ENCODE assay signal across 27 cellular contexts in the genomic region with DNA sequence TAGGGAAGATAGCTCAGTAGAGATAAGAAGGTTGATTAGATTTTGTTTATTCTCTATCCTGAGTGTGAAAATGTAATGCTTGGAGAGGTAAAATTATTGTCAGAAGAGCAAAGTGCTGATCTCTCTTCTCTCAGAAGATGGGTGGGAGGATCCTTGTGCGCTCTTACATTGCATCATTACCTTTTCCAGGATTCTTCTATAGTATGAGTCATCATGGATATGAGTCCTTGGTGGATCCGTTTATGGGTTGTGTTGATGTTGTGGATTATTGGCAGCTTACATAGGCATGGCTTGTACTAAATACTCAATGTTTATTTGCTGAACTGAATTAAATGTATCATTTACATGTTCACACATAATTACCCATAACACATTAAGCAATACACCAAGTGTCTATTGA.
A peak's percentile ranks its signal among the peaks of the same experiment; 100 is the strongest.
DNase-seq lines count a peak whose midpoint lies in the region; ATAC-seq, FAIRE-seq and TF ChIP-seq lines count a peak whose summit lies in the region.
"Had no signal": no experiment of that assay in that cellular context is flagged by ENCODE, and none has a peak within 500 bp of the region (broad histone marks: within the 10 kb centered on the region; RNA-seq: fewer than 3 reads in every experiment).

No MANE protein-coding gene starts in this region.

- H3K4me1 ChIP-seq in A549 (no peaks in the 10 kb centered on the region), upper lobe of left lung (no peaks in the 10 kb centered on the region), psoas muscle (no peaks in the 10 kb centered on the region)
- H3K4me1 ChIP-seq: BLaER1, HAP-1, stomach, tibial nerve had no signal

- no peak for TF ChIP-seq RAD21 in A549 (conservative IDR thresholded peaks at IDR 0.05 in 1 of 2, IDR thresholded peaks at IDR 0.05 in 1 of 2)

- 13% methylated on average over 2 of the region's 2 CpGs for WGBS in A549 (ENCODE audit: missing lambda C conversion rate)
- 81 to 82% methylated on average over 2 of the region's 2 CpGs for whole genome bisulfite sequencing in upper lobe of left lung, 2 donors
- WGBS in psoas muscle, 3 donors: 88 to 95% (median 89%) methylated on average over 2 of the region's 2 CpGs

- no peak; a peak in 1 of 6 replicates for ATAC-seq in A549
- ATAC-seq in upper lobe of left lung (ENCODE audit: low FRiP score in 2 of 2): no peak
- no peak for ATAC-seq in psoas muscle
- ATAC-seq: natural killer cell treated with Interleukin-12 subunit alpha and Interleukin-12 subunit beta and Interleukin-15 and Interleukin-18, amount 100 ng/mL, for 72 hours; right cardiac atrium; WTC11 had no signal

- POLR2A ChIA-PET in A549 (lab: Yijun Ruan, JAX): interaction anchor here (0.7 kb wide), 1 partner anchor 1216 kb away, joined by 6 read pairs; no protein-coding TSS in a partner anchor

- TF ChIP-seq EP300 in A549 (IDR thresholded peaks at IDR 0.05) (no peak), upper lobe of left lung (IDR thresholded peaks at IDR 0.05) (no peak)

- H3K36me3 ChIP-seq in upper lobe of left lung: no peaks in the 10 kb centered on the region
- no peaks in the 10 kb centered on the region for H3K36me3 ChIP-seq in psoas muscle (ENCODE audit: insufficient read depth in 1 of 2, low read depth in 1 of 2)
- H3K36me3 ChIP-seq: BLaER1, HAP-1, ovary, stomach, tibial nerve had no signal

- no peak overlapping the region for H3K4me2 ChIP-seq in A549
- H3K4me2 ChIP-seq: BLaER1 had no signal

- CTCF ChIA-PET in A549 (lab: Yijun Ruan, JAX): no interaction called here

- intact Hi-C loops in psoas muscle (cut with DNase I): loop anchor here in 1 of 2 donors (5.0 kb wide), 1 partner anchor 512 kb away; no protein-coding TSS in a partner anchor

- peak; percentile 3 to 8 for DNase-seq in A549 (ENCODE audit: low read depth in 1 of 2, low spot score in 1 of 2)
- DNase-seq in HT1080 (ENCODE audit: low read depth): peak; percentile 74
- DNase-seq in RPMI7951 (ENCODE audit: low read depth): peak; percentile 16
- peak; percentile 25 for DNase-seq in fibroblast of pulmonary artery (ENCODE audit: low read depth)
- no peak for DNase-seq in upper lobe of left lung
- no peak for DNase-seq in psoas muscle
- no peak for DNase-seq in activated CD4-positive, CD25-positive, alpha-beta regulatory T cell treated with anti-CD3 and anti-CD28 coated beads, Interleukin-2, amount 50 U/mL, for 72 hours
- DNase-seq in SKM-1 (lab: John Stamatoyannopoulos, UW; ENCODE audit: unreplicated experiment): no peak
- DNase-seq: activated CD4-positive, alpha-beta T cell treated with anti-CD3 and anti-CD28 coated beads, Interleukin-2, amount 50 U/mL, for 4 hours; activated CD8-positive, alpha-beta memory T cell treated with anti-CD3 and anti-CD28 coated beads, Interleukin-2, amount 50 U/mL, for 48 hours; activated naive CD8-positive, alpha-beta T cell treated with anti-CD3 and anti-CD28 coated beads, Interleukin-2, amount 10 ng/mL, durations not matched to agents 7 days and 5 days; Calu3; endodermal cell; midbrain; MM.1S; NCI-H1436 treated with DMSO at 0.1 percent for 48 hours; ovary; right cardiac atrium; stomach had no signal

- TF ChIP-seq POLR2A in A549 (IDR thresholded peaks at IDR 0.05; ENCODE audit: low read length) (no peak), upper lobe of left lung (IDR thresholded peaks at IDR 0.05) (no peak)

- H3K27ac ChIP-seq in A549 (no peak overlapping the region), upper lobe of left lung (no peak overlapping the region), psoas muscle (no peak overlapping the region)
- H3K27ac ChIP-seq: BLaER1, ovary, SK-N-MC, stomach, tibial nerve had no signal

- no peaks in the 10 kb centered on the region for H3K27me3 ChIP-seq in upper lobe of left lung
- no peaks in the 10 kb centered on the region for H3K27me3 ChIP-seq in psoas muscle (ENCODE audit: insufficient read depth in 3 of 3, low read length in 2 of 3)
- H3K27me3 ChIP-seq: BLaER1, ovary, tibial nerve had no signal

- no peak for FAIRE-seq in A549 (lab: Jason Lieb, UNC)
- FAIRE-seq: colon, GM18507 had no signal

- TF ChIP-seq CTCF in A549 (IDR thresholded peaks at IDR 0.05) (no peak), fibroblast of pulmonary artery (IDR thresholded peaks at IDR 0.05; ENCODE audit: low read length, missing control alignments) (no peak), upper lobe of left lung (IDR thresholded peaks at IDR 0.05) (no peak), psoas muscle (IDR thresholded peaks at IDR 0.05) (no peak)

- H3K9me3 ChIP-seq in A549: no peaks in the 10 kb centered on the region
- no peaks in the 10 kb centered on the region for H3K9me3 ChIP-seq in upper lobe of left lung
- no peaks in the 10 kb centered on the region for H3K9me3 ChIP-seq in psoas muscle
- H3K9me3 ChIP-seq: BLaER1, HAP-1, ovary, stomach, tibial nerve had no signal

- H3K4me3 ChIP-seq in A549 (no peak overlapping the region), fibroblast of pulmonary artery (replicated peaks; ENCODE audit: low read depth, low read length) (no peak overlapping the region), upper lobe of left lung (no peak overlapping the region), psoas muscle (no peak overlapping the region)
- H3K4me3 ChIP-seq: BLaER1, HAP-1, ovary, SK-N-MC, stomach, tibial nerve had no signal

TF ChIP-seq in A549, 52 proteins besides CTCF, POLR2A, EP300 and RAD21:
- TF ChIP-seq EHF (CRISPR knock-in tag; IDR thresholded peaks at IDR 0.05) (no peak), HEYL (CRISPR knock-in tag; IDR thresholded peaks at IDR 0.05) (no peak), FOSL2 (IDR thresholded peaks at IDR 0.05) (no peak), FOSL2 (CRISPR knock-in tag; IDR thresholded peaks at IDR 0.05) (peak; percentile 64)
TF ChIP-seq in A549: peak in this region for 1.

Comparison
In these comparisons a context has a peak if more than half of its experiments do, and no peak if none do; other contexts are left out.
1. DNase-seq: peak in A549 (2 of 2), HT1080 (single experiment), RPMI7951 (single experiment) and fibroblast of pulmonary artery (single experiment); none in upper lobe of left lung (0 of 2), psoas muscle (0 of 2), activated CD4-positive, CD25-positive, alpha-beta regulatory T cell treated with anti-CD3 and anti-CD28 coated beads, Interleukin-2, amount 50 U/mL, for 72 hours (single experiment) and SKM-1 (single experiment).